9 cellular contexts compared by ENCODE assay signal in genomic region chr17:15262291-15263205, GRCh38. TPM values are rescaled to one million over a fixed set of nuclear protein-coding genes. Genes with fewer than 3 reads are reported as not detected.
DNase-seq lines count a peak whose midpoint lies in the region; ATAC-seq and TF ChIP-seq lines count a peak whose summit lies in the region.
"Had no signal": no experiment of that assay in that cellular context is flagged by ENCODE, and none has a peak within 500 bp of the region (broad histone marks: within the 10 kb centered on the region; RNA-seq: fewer than 3 reads in every experiment).

No MANE protein-coding gene starts in this region.

- peak overlapping the region; percentile 87 to 89 for H3K27ac ChIP-seq in lung (ENCODE audit: low read depth in 1 of 2, low read length in 1 of 2)
- peak overlapping the region; percentile 81 for H3K27ac ChIP-seq in thymus (ENCODE audit: low read depth)
- H3K27ac ChIP-seq: PC-9 had no signal

- peak overlapping the region; percentile 77 for H3K4me3 ChIP-seq in lung
- peak overlapping the region; percentile 30 for H3K4me3 ChIP-seq in thymus (ENCODE audit: low read length)
- H3K4me3 ChIP-seq: PC-9 had no signal

- H3K36me3 ChIP-seq in lung (ENCODE audit: control insufficient read depth in 2 of 2, insufficient read depth in 2 of 2, low read length in 2 of 2) (peaks cover 7 to 11% of the 10 kb centered on the region in 2 donors), thymus (ENCODE audit: control insufficient read depth, insufficient read depth) (no peaks in the 10 kb centered on the region)

- peak; percentile 32 for DNase-seq in GM20000 (ENCODE audit: low spot score)
- peak; percentile 91 for DNase-seq in RPMI7951 (ENCODE audit: low read depth)
- peak; percentile 87 for DNase-seq in epidermal melanocyte (ENCODE audit: insufficient read length, low spot score)
- DNase-seq in lung (ENCODE audit: low spot score) = peak; percentile 77
- DNase-seq in Kasumi-1 (lab: John Stamatoyannopoulos, UW) = no peak
- no peak for DNase-seq in NCI-H128 (lab: John Stamatoyannopoulos, UW; ENCODE audit: unreplicated experiment)
- DNase-seq in COLO668 (lab: John Stamatoyannopoulos, UW; ENCODE audit: unreplicated experiment) = no peak

- ATAC-seq in lung (ENCODE audit: insufficient read depth, low FRiP score) = peak; percentile 79

- TF ChIP-seq CTCF in GM20000 (IDR thresholded peaks at IDR 0.05; ENCODE audit: extremely low read depth, missing control alignments) (no peak), lung (IDR thresholded peaks at IDR 0.05; ENCODE audit: control extremely low read depth, extremely low read depth) (no peak)

- no peaks in the 10 kb centered on the region for H3K9me3 ChIP-seq in lung (ENCODE audit: control insufficient read depth in 2 of 2, insufficient read depth in 1 of 2, low read length in 1 of 2)
- H3K9me3 ChIP-seq in thymus (ENCODE audit: control insufficient read depth) = peaks cover 1% of the 10 kb centered on the region

- H3K4me1 ChIP-seq in lung (ENCODE audit: control insufficient read depth in 2 of 2, insufficient read depth in 2 of 2, low read length in 2 of 2) = peaks cover 8 to 11% of the 10 kb centered on the region in 2 donors
- H3K4me1 ChIP-seq in thymus (ENCODE audit: control insufficient read depth, insufficient read depth, low read length) = no peaks in the 10 kb centered on the region

- WGBS in lung, 2 donors = 2 to 3% methylated on average over 59 to 60 of the region's 60 CpGs
- WGBS in thymus = 4% methylated on average over 60 of the region's 60 CpGs

- H3K27me3 ChIP-seq in lung (ENCODE audit: control insufficient read depth, insufficient read depth) (no peaks in the 10 kb centered on the region), thymus (ENCODE audit: control insufficient read depth, insufficient read depth) (peaks cover 52% of the 10 kb centered on the region)

RNA-seq across cellular contexts. Expression of gene PMP22, which starts 2.6 kb away (rescaled TPM):
- 62.1 and 64.6 TPM in 2 replicates for total RNA-seq in RPMI7951 (2014; rRNA removed; shearing (Covaris generic))
- 100 to 1,000 TPM; 113 to 163 TPM for total RNA-seq in lung
- polyA plus RNA-seq in lung (100 to 1,000 TPM in 1 of 2 donors, 10 to 100 TPM in 1; 78.1 to 168 TPM), thymus (74.0 TPM)

Comparison
In these comparisons a context has a peak if more than half of its experiments do, and no peak if none do; other contexts are left out.
1. DNase-seq: peak in GM20000 (single experiment), RPMI7951 (single experiment), epidermal melanocyte (single experiment) and lung (single experiment); none in Kasumi-1 (0 of 2), NCI-H128 (single experiment) and COLO668 (single experiment).